Comparison of ENCODE assay signal across 2 cellular contexts in genomic region chr11:10673476-10674062, GRCh38.
TF ChIP-seq lines count a peak whose summit lies in the region.

No MANE protein-coding gene starts in this region.

TF ChIP-seq in A549, 52 proteins besides CTCF, POLR2A, EP300 and RAD21:
- TF ChIP-seq JUNB (IDR thresholded peaks at IDR 0.05) (no peak), MAFK (IDR thresholded peaks at IDR 0.05; ENCODE audit: partially characterized antibody) (peak; percentile 35), EHMT2 (IDR thresholded peaks at IDR 0.05; ENCODE audit: low read depth) (no peak), SREBF2 (IDR thresholded peaks at IDR 0.05) (no peak), EHF (CRISPR knock-in tag; IDR thresholded peaks at IDR 0.05) (no peak), RFX5 (IDR thresholded peaks at IDR 0.05) (no peak)

TF ChIP-seq in IMR-90, 13 proteins besides CTCF, POLR2A, EP300 and RAD21:
- peak; percentile 47; the same call in 1 of the 2 replicates for TF ChIP-seq FOS (IDR thresholded peaks at IDR 0.05; ENCODE audit: low read depth, low read length)
- no peak for TF ChIP-seq MAFK (IDR thresholded peaks at IDR 0.05; ENCODE audit: low read depth, low read length)
- no peak for TF ChIP-seq CEBPB (IDR thresholded peaks at IDR 0.05; ENCODE audit: low read depth, low read length)
- no peak for TF ChIP-seq MXI1 (IDR thresholded peaks at IDR 0.05; ENCODE audit: borderline replicate concordance, low read depth, low read length)
- TF ChIP-seq MAZ (IDR thresholded peaks at IDR 0.05; ENCODE audit: borderline replicate concordance, low read depth, low read length) = no peak
